21 cellular contexts compared by ENCODE assay signal in genomic region chr4:69727412-69727811, GRCh38. TPM values are rescaled to one million over a fixed set of nuclear protein-coding genes. Genes with fewer than 3 reads are reported as not detected.
"Had no signal": no experiment of that assay in that cellular context is flagged by ENCODE, and none has a peak within 500 bp of the region (broad histone marks: within the 10 kb centered on the region; RNA-seq: fewer than 3 reads in every experiment).

No MANE protein-coding gene starts in this region.

- H3K27ac ChIP-seq: colonic mucosa, heart left ventricle, neutrophil, right atrium auricular region, tibial artery, upper lobe of left lung had no signal

- H3K36me3 Mint-ChIP-seq: stimulated activated effector memory CD8-positive, alpha-beta T cell treated with anti-CD3 and anti-CD28 coated beads, Interleukin-12 subunit alpha, Interleukin-12 subunit beta, amount 100 ng/mL, for 72 hours had no signal

- H3K27me3 ChIP-seq: colonic mucosa, heart left ventricle, neutrophil, right atrium auricular region, tibial artery, upper lobe of left lung had no signal

- H3K9me3 ChIP-seq: colonic mucosa, neutrophil, tibial artery, upper lobe of left lung had no signal

- DNase-seq: cerebellar nuclear complex; colonic mucosa; effector CD4-positive, alpha-beta T cell; endodermal cell; heart left ventricle; hypothalamus; kidney glomerular epithelial cell; mammary epithelial cell; naive thymus-derived CD4-positive, alpha-beta T cell; posterior cingulate gyrus; stimulated activated CD4-positive, alpha-beta T cell treated with anti-CD3 and anti-CD28 coated beads, Interleukin-4, amount 100 ng/mL, for 1 hour; stimulated activated CD8-positive, alpha-beta memory T cell treated with anti-CD3 and anti-CD28 coated beads, Interleukin-4, amount 100 ng/mL, for 48 hours; stimulated activated naive CD8-positive, alpha-beta T cell treated with anti-CD3 and anti-CD28 coated beads, Interleukin-15, Interleukin-2, amounts not matched to agents 100 U/mL and 50 U/mL, for 24 hours; tibial artery; upper lobe of left lung had no signal

- H3K36me3 ChIP-seq: colonic mucosa, heart left ventricle, right atrium auricular region, tibial artery, upper lobe of left lung had no signal

- H3K27ac Mint-ChIP-seq: endodermal cell; stimulated activated effector memory CD8-positive, alpha-beta T cell treated with anti-CD3 and anti-CD28 coated beads, Interleukin-12 subunit alpha, Interleukin-12 subunit beta, amount 100 ng/mL, for 72 hours had no signal

- H3K4me2 ChIP-seq: smooth muscle cell had no signal

- H3K4me3 Mint-ChIP-seq: endodermal cell; naive thymus-derived CD4-positive, alpha-beta T cell; stimulated activated effector memory CD8-positive, alpha-beta T cell treated with anti-CD3 and anti-CD28 coated beads, Interleukin-12 subunit alpha, Interleukin-12 subunit beta, amount 100 ng/mL, for 72 hours had no signal

- H3K27me3 Mint-ChIP-seq: naive thymus-derived CD4-positive, alpha-beta T cell had no signal

- H3K4me1 Mint-ChIP-seq: stimulated activated effector memory CD8-positive, alpha-beta T cell treated with anti-CD3 and anti-CD28 coated beads, Interleukin-12 subunit alpha, Interleukin-12 subunit beta, amount 100 ng/mL, for 72 hours had no signal

- H3K4me3 ChIP-seq: colonic mucosa, heart left ventricle, right atrium auricular region, smooth muscle cell, tibial artery, upper lobe of left lung had no signal

- ATAC-seq: heart left ventricle; naive thymus-derived CD4-positive, alpha-beta T cell; stimulated activated effector memory CD8-positive, alpha-beta T cell treated with anti-CD3 and anti-CD28 coated beads, Interleukin-12 subunit alpha, Interleukin-12 subunit beta, amount 100 ng/mL, for 72 hours; stimulated activated naive CD8-positive, alpha-beta T cell treated with anti-CD3 and anti-CD28 coated beads, Interleukin-15, Interleukin-2, amounts not matched to agents 100 U/mL and 50 U/mL, for 24 hours had no signal

- H3K4me1 ChIP-seq: colonic mucosa, right atrium auricular region, tibial artery, upper lobe of left lung had no signal

RNA-seq across cellular contexts. Expression of gene SULT1B1, which starts 33.0 kb away (rescaled TPM):
- total RNA-seq: endodermal cell, osteoblast, smooth muscle cell had no signal
- polyA plus RNA-seq: neural cell, smooth muscle cell had no signal
